ENCODE assay signal across 23 cellular contexts in the genomic region with DNA sequence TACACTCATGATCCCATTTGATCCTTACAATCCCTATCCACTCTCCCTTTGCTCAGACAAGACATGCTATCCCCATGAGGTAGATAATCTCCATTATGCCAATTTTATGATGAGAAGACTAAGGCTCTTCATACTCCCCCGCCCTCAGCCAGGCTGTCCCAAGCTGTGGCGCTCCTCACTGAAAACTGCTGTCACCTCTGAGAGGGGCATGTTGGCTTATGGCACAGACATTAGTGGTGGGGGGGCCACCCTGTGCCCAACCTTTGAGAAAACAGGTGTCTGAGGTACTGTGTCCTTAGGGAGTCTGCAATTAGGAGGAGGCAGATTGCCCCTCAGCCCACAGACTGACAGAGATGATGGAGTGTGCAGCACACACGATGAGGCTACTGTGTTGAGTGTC. TPM values are rescaled to one million over a fixed set of nuclear protein-coding genes. Genes with fewer than 3 reads are reported as not detected.
A peak's percentile ranks its signal among the peaks of the same experiment; 100 is the strongest.
DNase-seq lines count a peak whose midpoint lies in the region; ATAC-seq, FAIRE-seq and TF ChIP-seq lines count a peak whose summit lies in the region.
"Had no signal": no experiment of that assay in that cellular context is flagged by ENCODE, and none has a peak within 500 bp of the region (broad histone marks: within the 10 kb centered on the region; RNA-seq: fewer than 3 reads in every experiment).

No MANE protein-coding gene starts in this region.

- peaks cover 19% of the 10 kb centered on the region for H4K20me1 ChIP-seq in astrocyte (ENCODE audit: insufficient read depth, low read length)

- no peaks in the 10 kb centered on the region for H3K9me3 Mint-ChIP-seq in stimulated activated naive CD8-positive, alpha-beta T cell treated with anti-CD3 and anti-CD28 coated beads, Interleukin-15, Interleukin-2, amounts not matched to agents 100 ng/mL and 50 ng/mL, for 24 hours
- no peaks in the 10 kb centered on the region for H3K9me3 Mint-ChIP-seq in stimulated activated naive CD8-positive, alpha-beta T cell treated with anti-CD3 and anti-CD28 coated beads, Interleukin-15, amount 100 ng/mL, for 72 hours
- no peaks in the 10 kb centered on the region for H3K9me3 Mint-ChIP-seq in astrocyte (ENCODE audit: unreplicated experiment)

- no peaks in the 10 kb centered on the region for H3K27me3 Mint-ChIP-seq in stimulated activated naive CD8-positive, alpha-beta T cell treated with anti-CD3 and anti-CD28 coated beads, Interleukin-15, Interleukin-2, amounts not matched to agents 100 ng/mL and 50 ng/mL, for 24 hours
- H3K27me3 Mint-ChIP-seq in stimulated activated naive CD8-positive, alpha-beta T cell treated with anti-CD3 and anti-CD28 coated beads, Interleukin-15, amount 100 ng/mL, for 72 hours: no peaks in the 10 kb centered on the region
- no peaks in the 10 kb centered on the region for H3K27me3 Mint-ChIP-seq in astrocyte (ENCODE audit: low read depth, unreplicated experiment)

- H3K4me3 ChIP-seq in astrocyte (ENCODE audit: insufficient read depth, low read depth, low read length): no peak overlapping the region
- H3K4me3 ChIP-seq: gastroesophageal sphincter, HAP-1, K562, ovary, tibial nerve had no signal

- no peak overlapping the region for H3K27ac ChIP-seq in astrocyte (ENCODE audit: low read depth, low read length)
- H3K27ac ChIP-seq: 22Rv1, gastroesophageal sphincter, ovary, tibial nerve had no signal

- H3K36me3 ChIP-seq in astrocyte (ENCODE audit: insufficient read depth, low read length): peaks cover 13% of the 10 kb centered on the region
- H3K36me3 ChIP-seq: ovary had no signal

- H3K79me2 ChIP-seq in astrocyte (ENCODE audit: insufficient read depth, low read length): peaks cover 19% of the 10 kb centered on the region

- H3K4me3 Mint-ChIP-seq in stimulated activated naive CD8-positive, alpha-beta T cell treated with anti-CD3 and anti-CD28 coated beads, Interleukin-15, Interleukin-2, amounts not matched to agents 100 ng/mL and 50 ng/mL, for 24 hours: peak overlapping the region; percentile 67
- H3K4me3 Mint-ChIP-seq in stimulated activated naive CD8-positive, alpha-beta T cell treated with anti-CD3 and anti-CD28 coated beads, Interleukin-15, amount 100 ng/mL, for 72 hours: peak overlapping the region in 1 of 2 donors; percentile 8
- peak overlapping the region; percentile 57 for H3K4me3 Mint-ChIP-seq in astrocyte (ENCODE audit: unreplicated experiment)

- peak overlapping the region; percentile 68 for H3K27ac Mint-ChIP-seq in stimulated activated naive CD8-positive, alpha-beta T cell treated with anti-CD3 and anti-CD28 coated beads, Interleukin-15, Interleukin-2, amounts not matched to agents 100 ng/mL and 50 ng/mL, for 24 hours
- H3K27ac Mint-ChIP-seq in stimulated activated naive CD8-positive, alpha-beta T cell treated with anti-CD3 and anti-CD28 coated beads, Interleukin-15, amount 100 ng/mL, for 72 hours: no peak overlapping the region
- peak overlapping the region; percentile 53 for H3K27ac Mint-ChIP-seq in astrocyte (ENCODE audit: unreplicated experiment)

- peaks cover 28% of the 10 kb centered on the region for H3K4me1 Mint-ChIP-seq in stimulated activated naive CD8-positive, alpha-beta T cell treated with anti-CD3 and anti-CD28 coated beads, Interleukin-15, Interleukin-2, amounts not matched to agents 100 ng/mL and 50 ng/mL, for 24 hours (ENCODE audit: low read depth)
- peaks cover 33% of the 10 kb centered on the region for H3K4me1 Mint-ChIP-seq in stimulated activated naive CD8-positive, alpha-beta T cell treated with anti-CD3 and anti-CD28 coated beads, Interleukin-15, amount 100 ng/mL, for 72 hours
- no peaks in the 10 kb centered on the region for H3K4me1 Mint-ChIP-seq in astrocyte (ENCODE audit: low read depth, unreplicated experiment)

- FAIRE-seq in astrocyte (lab: Jason Lieb, UNC): no peak
- FAIRE-seq: K562 had no signal

- no peak for TF ChIP-seq CTCF in astrocyte (IDR thresholded peaks at IDR 0.05; ENCODE audit: insufficient read depth, low read depth, low read length)

- no peak for ATAC-seq in stimulated activated naive CD8-positive, alpha-beta T cell treated with anti-CD3 and anti-CD28 coated beads, Interleukin-15, amount 100 ng/mL, for 72 hours
- no peak for ATAC-seq in GM21447 (IDR thresholded peaks at IDR 0.05; ENCODE audit: unreplicated experiment)
- no peak for ATAC-seq in GM21786 (IDR thresholded peaks at IDR 0.05; ENCODE audit: unreplicated experiment)
- ATAC-seq: gastroesophageal sphincter, K562, sciatic nerve had no signal

- no peaks in the 10 kb centered on the region for H3K9me3 ChIP-seq in astrocyte (ENCODE audit: insufficient read depth, low read depth, low read length)
- H3K9me3 ChIP-seq: gastroesophageal sphincter, HAP-1, ovary, tibial nerve had no signal

- peaks cover 29% of the 10 kb centered on the region for H3K36me3 Mint-ChIP-seq in stimulated activated naive CD8-positive, alpha-beta T cell treated with anti-CD3 and anti-CD28 coated beads, Interleukin-15, Interleukin-2, amounts not matched to agents 100 ng/mL and 50 ng/mL, for 24 hours (ENCODE audit: low read depth)
- H3K36me3 Mint-ChIP-seq in astrocyte (ENCODE audit: low read depth, unreplicated experiment): peaks cover 5% of the 10 kb centered on the region

- DNase-seq in NCI-H2171 treated with DMSO at 0.1 percent for 48 hours (lab: John Stamatoyannopoulos, UW) (peak; percentile 17), NCI-H2171 (lab: John Stamatoyannopoulos, UW) (no peak), astrocyte (ENCODE audit: low read depth) (no peak), NOMO-1 (lab: John Stamatoyannopoulos, UW; ENCODE audit: unreplicated experiment in 2 of 2) (no peak)
- DNase-seq in stimulated activated naive CD8-positive, alpha-beta T cell treated with anti-CD3 and anti-CD28 coated beads, Interleukin-15, amount 100 ng/mL, for 72 hours: no peak
- DNase-seq: activated CD4-positive, alpha-beta T cell treated with anti-CD3 and anti-CD28 coated beads, Interleukin-2, amount 50 U/mL, for 1 hour; amygdala; C1 segment of cervical spinal cord; NCI-H187 treated with DMSO at 0.1 percent for 48 hours; NCI-H446 treated with DMSO at 0.1 percent for 48 hours; ovary; RPMI8226; stimulated activated naive CD4-positive, alpha-beta T cell treated with Interleukin-2 at 50 U/mL for 16 hours had no signal

- no peaks in the 10 kb centered on the region for H3K4me1 ChIP-seq in astrocyte (ENCODE audit: insufficient read depth, low read length)

- no peak overlapping the region for H3K4me2 ChIP-seq in astrocyte (ENCODE audit: low read length)

- no peak overlapping the region for H2AFZ ChIP-seq in astrocyte (ENCODE audit: low read depth, low read length)

- no peaks in the 10 kb centered on the region for H3K27me3 ChIP-seq in astrocyte (ENCODE audit: insufficient read depth, low read length)
- H3K27me3 ChIP-seq: gastroesophageal sphincter, ovary, tibial nerve had no signal

- no peak overlapping the region for H3K9ac ChIP-seq in astrocyte (ENCODE audit: low read length)

RNA-seq across cellular contexts. Expression of a gene that starts 2.4 kb away (rescaled TPM):
- 0.75 and 1.4 TPM in 2 replicates for total RNA-seq in astrocyte
- total RNA-seq: myocyte had no signal

RNA-seq across cellular contexts. Expression of a gene that starts 5.2 kb away (rescaled TPM):
- total RNA-seq in astrocyte: 78.9 and 83.8 TPM in 2 replicates

RNA-seq across cellular contexts. Expression of a gene that starts 8.1 kb away (rescaled TPM):
- 4.2 and 4.9 TPM in 2 replicates for total RNA-seq in astrocyte
- total RNA-seq: K562 had no signal

RNA-seq across cellular contexts. Expression of a gene that starts 10.9 kb away (rescaled TPM):
- not detected in 2 replicates for total RNA-seq in astrocyte
- total RNA-seq: K562, myocyte, sciatic nerve had no signal

RNA-seq across cellular contexts. Expression of a gene that starts 36.2 kb away (rescaled TPM):
- not detected in 2 replicates for total RNA-seq in astrocyte
- total RNA-seq: K562, myocyte, ovary, sciatic nerve, tibial nerve had no signal

Comparison
In these comparisons a context has a peak if more than half of its experiments do, and no peak if none do; other contexts are left out.
1. H3K27ac Mint-ChIP-seq: peak in stimulated activated naive CD8-positive, alpha-beta T cell treated with anti-CD3 and anti-CD28 coated beads, Interleukin-15, Interleukin-2, amounts not matched to agents 100 ng/mL and 50 ng/mL, for 24 hours (single experiment) and astrocyte (single experiment); none in stimulated activated naive CD8-positive, alpha-beta T cell treated with anti-CD3 and anti-CD28 coated beads, Interleukin-15, amount 100 ng/mL, for 72 hours (0 of 2).